In the genomic region with DNA sequence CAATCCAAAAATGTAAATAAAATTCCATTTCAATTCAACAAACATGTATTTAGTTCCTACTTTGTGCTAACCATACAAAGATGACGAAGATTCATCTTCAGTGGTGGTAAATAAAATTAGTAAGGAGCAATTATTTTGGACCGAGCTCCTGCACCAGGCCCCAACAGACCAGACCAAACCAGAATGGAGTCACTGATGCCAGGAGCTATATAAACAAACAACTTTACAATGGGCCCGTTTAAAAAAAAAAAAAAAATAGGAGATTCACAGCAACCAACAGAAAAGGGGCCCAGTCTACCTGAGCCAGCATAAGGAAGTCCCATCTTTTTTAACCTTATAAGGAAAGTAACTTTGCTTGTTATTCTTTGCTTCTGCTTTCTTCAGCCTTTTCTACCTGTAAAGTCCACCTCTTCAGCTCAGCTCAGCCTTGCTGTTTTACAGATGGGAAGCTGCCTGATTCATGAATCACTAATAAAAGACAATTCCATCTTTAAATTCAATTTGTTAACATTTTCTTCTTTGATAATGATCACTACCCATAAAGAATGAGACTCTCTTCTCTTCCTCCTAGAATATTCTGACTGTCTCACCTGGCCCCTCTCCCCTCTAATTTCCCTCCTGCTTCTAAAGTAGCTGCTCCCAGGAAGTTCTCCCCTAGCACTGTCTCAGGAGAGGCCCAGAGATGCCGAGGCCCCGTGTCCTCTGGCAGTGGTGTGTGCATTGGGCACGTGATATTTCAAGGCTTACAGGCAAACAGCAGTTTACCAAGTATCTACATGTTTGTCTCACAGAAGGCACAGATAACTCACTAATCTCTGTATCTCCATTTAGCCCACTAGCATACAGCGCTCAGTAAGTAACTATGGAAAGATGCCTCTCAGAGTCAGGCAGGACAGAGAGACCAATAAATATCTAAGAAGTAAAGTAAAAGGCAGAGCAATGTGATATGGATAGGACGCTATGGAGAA, we compare ENCODE assay signal across 9 cellular contexts. TPM values are rescaled to one million over a fixed set of nuclear protein-coding genes. Genes with fewer than 3 reads are reported as not detected.
DNase-seq lines count a peak whose midpoint lies in the region; ATAC-seq and TF ChIP-seq lines count a peak whose summit lies in the region.
"Had no signal": no experiment of that assay in that cellular context is flagged by ENCODE, and none has a peak within 500 bp of the region (broad histone marks: within the 10 kb centered on the region; RNA-seq: fewer than 3 reads in every experiment).

No MANE protein-coding gene starts in this region.

- peaks cover 2% of the 10 kb centered on the region for H3K27me3 Mint-ChIP-seq in GM23338 (ENCODE audit: insufficient read depth, low read depth, poor library complexity)
- no peaks in the 10 kb centered on the region for H3K27me3 Mint-ChIP-seq in effector memory CD8-positive, alpha-beta T cell

- peak overlapping the region; percentile 22 for H3K27ac Mint-ChIP-seq in GM23338
- H3K27ac Mint-ChIP-seq in effector memory CD8-positive, alpha-beta T cell, result peak overlapping the region; percentile 80 to 94

- H4K20me1 ChIP-seq in GM23338 (replicated peaks; ENCODE audit: insufficient read depth) (no peaks in the 10 kb centered on the region), osteoblast (ENCODE audit: insufficient read depth, low read length) (no peaks in the 10 kb centered on the region)

- H3K27me3 ChIP-seq in GM23338 (ENCODE audit: insufficient read depth) (no peaks in the 10 kb centered on the region), osteoblast (ENCODE audit: insufficient read depth, low read length) (no peaks in the 10 kb centered on the region), left lung (no peaks in the 10 kb centered on the region)
- H3K27me3 ChIP-seq: Peyer's patch had no signal

- H3K36me3 Mint-ChIP-seq in GM23338 (ENCODE audit: low read depth), result no peaks in the 10 kb centered on the region; the same call in 2 of the 3 replicates
- peaks cover 8% of the 10 kb centered on the region for H3K36me3 Mint-ChIP-seq in effector memory CD8-positive, alpha-beta T cell (ENCODE audit: insufficient read depth)

- H3K36me3 ChIP-seq in GM23338 (ENCODE audit: insufficient read depth) (no peaks in the 10 kb centered on the region), osteoblast (ENCODE audit: insufficient read depth, low read length) (no peaks in the 10 kb centered on the region), left lung (no peaks in the 10 kb centered on the region)
- H3K36me3 ChIP-seq: Peyer's patch had no signal

- peak overlapping the region; percentile 85 for H3K27ac ChIP-seq in GM23338 (ENCODE audit: low read depth)
- H3K27ac ChIP-seq in osteoblast (ENCODE audit: low read depth, low read length), result no peak overlapping the region
- H3K27ac ChIP-seq in left lung, result peak overlapping the region in 1 of 2 donors; percentile 81

- H3K4me1 ChIP-seq in GM23338 (ENCODE audit: insufficient read depth) (peaks cover 31% of the 10 kb centered on the region), osteoblast (ENCODE audit: insufficient read depth, low read length) (no peaks in the 10 kb centered on the region), left lung (peaks cover 0 to 82% of the 10 kb centered on the region in 2 donors)

- no peaks in the 10 kb centered on the region for H3F3A ChIP-seq in GM23338 (replicated peaks; ENCODE audit: low read depth)

- intact Hi-C loops in left lung (cut with DNase I), result no loop called here

- H3K79me2 ChIP-seq in GM23338 (replicated peaks; ENCODE audit: insufficient read depth) (peaks cover 70% of the 10 kb centered on the region), osteoblast (ENCODE audit: insufficient read depth, low read length) (no peaks in the 10 kb centered on the region)

- no peak for DNase-seq in GM23338 (ENCODE audit: low spot score)
- DNase-seq in NCI-H2029 treated with DMSO at 0.1 percent for 48 hours (lab: John Stamatoyannopoulos, UW), result peak; percentile 97
- no peak for DNase-seq in effector memory CD8-positive, alpha-beta T cell
- DNase-seq in osteoblast (ENCODE audit: insufficient read length, low spot score, missing footprints), result no peak
- DNase-seq in left lung, result no peak
- DNase-seq in NCI-H2107 (lab: John Stamatoyannopoulos, UW), result no peak
- no peak for DNase-seq in COLO668 (lab: John Stamatoyannopoulos, UW; ENCODE audit: unreplicated experiment)
- DNase-seq: Peyer's patch had no signal

- H3K9me2 ChIP-seq in GM23338 (ENCODE audit: insufficient read depth), result no peaks in the 10 kb centered on the region; the same call in 1 of the 2 replicates

- TF ChIP-seq CTCF in GM23338 (conservative IDR thresholded peaks at IDR 0.05; ENCODE audit: low read depth in 2 of 2) (no peak), osteoblast (IDR thresholded peaks at IDR 0.05; ENCODE audit: extremely low read depth, low read depth, low read length) (no peak), left lung (IDR thresholded peaks at IDR 0.05) (no peak)

- peaks cover 36% of the 10 kb centered on the region for H3K4me1 Mint-ChIP-seq in GM23338
- peaks cover 37 to 44% of the 10 kb centered on the region in 2 donors for H3K4me1 Mint-ChIP-seq in effector memory CD8-positive, alpha-beta T cell (ENCODE audit: low read depth in 2 of 2)

- ATAC-seq in GM23338 (peak; percentile 57), GM18870 (IDR thresholded peaks at IDR 0.05; ENCODE audit: unreplicated experiment) (no peak), left lung (no peak)
- no peak for ATAC-seq in effector memory CD8-positive, alpha-beta T cell (replicated peaks)

- H2AFZ ChIP-seq in GM23338 (no peak overlapping the region), osteoblast (ENCODE audit: low read length) (peak overlapping the region; percentile 82)

- no peak overlapping the region for H3K4me3 Mint-ChIP-seq in GM23338
- H3K4me3 Mint-ChIP-seq in effector memory CD8-positive, alpha-beta T cell, result peak overlapping the region; percentile 33 to 87

- H3K4me3 ChIP-seq in GM23338 (no peak overlapping the region), osteoblast (ENCODE audit: insufficient read depth, low read length) (no peak overlapping the region), left lung (no peak overlapping the region)
- H3K4me3 ChIP-seq: Peyer's patch had no signal

- no peaks in the 10 kb centered on the region for H3K9me3 ChIP-seq in osteoblast (ENCODE audit: low read depth, low read length)
- no peaks in the 10 kb centered on the region for H3K9me3 ChIP-seq in left lung
- H3K9me3 ChIP-seq: Peyer's patch had no signal

- H3K4me2 ChIP-seq in GM23338 (peak overlapping the region; percentile 4; the same call in 1 of the 2 replicates), osteoblast (ENCODE audit: insufficient read depth, low read length) (no peak overlapping the region)

- H3K9me3 Mint-ChIP-seq in GM23338, result no peaks in the 10 kb centered on the region
- no peaks in the 10 kb centered on the region for H3K9me3 Mint-ChIP-seq in effector memory CD8-positive, alpha-beta T cell

TF ChIP-seq in GM23338, 12 proteins besides CTCF, POLR2A, EP300 and RAD21:
- no peak for TF ChIP-seq ZNF331 (CRISPR knock-in tag; IDR thresholded peaks at IDR 0.05; ENCODE audit: low read depth)

RNA-seq across cellular contexts. Expression of a gene that starts 8.4 kb away (rescaled TPM):
- total RNA-seq in GM23338 (2014; rRNA removed; shearing (Covaris generic)), result 18.6 and 20.9 TPM in 2 replicates
- polyA plus RNA-seq in GM23338 (2016; fragmentation: Nextera tagmentation; extraction: Ambion mirVana), result 3.2 and 3.8 TPM in 2 replicates
- total RNA-seq in osteoblast, result 0.88 and 1.4 TPM in 2 replicates
- 10 to 100 TPM; 15.8 to 20.7 TPM for total RNA-seq in left lung
